8 cellular contexts compared by ENCODE assay signal in genomic region chr16:78045865-78046581, GRCh38. TPM values are rescaled to one million over a fixed set of nuclear protein-coding genes. Genes with fewer than 3 reads are reported as not detected.
DNase-seq lines count a peak whose midpoint lies in the region; ATAC-seq and TF ChIP-seq lines count a peak whose summit lies in the region.

No MANE protein-coding gene starts in this region.

- peak overlapping the region; percentile 42 for H3K4me3 Mint-ChIP-seq in chondrocyte (ENCODE audit: unreplicated experiment)
- H3K4me3 Mint-ChIP-seq in stimulated activated naive B cell treated with anti-CD40 and anti-IgM and Interleukin-4, amounts not matched to agents 10 μg/mL and 1 μg/mL and 100 μg/mL, for 72 hours = no peak overlapping the region

- DNase-seq in GM13976 (ENCODE audit: low spot score) (peak; percentile 70), chondrocyte (ENCODE audit: low spot score) (peak; percentile 91), NCI-H2227 treated with DMSO at 0.1 percent for 48 hours (lab: John Stamatoyannopoulos, UW) (no peak), NCI-H146 treated with DMSO at 0.1 percent for 48 hours (lab: John Stamatoyannopoulos, UW; ENCODE audit: unreplicated experiment) (no peak)
- no peak for DNase-seq in stimulated activated naive B cell treated with anti-CD40 and anti-IgM and Interleukin-4, amounts not matched to agents 10 μg/mL and 1 μg/mL and 100 μg/mL, for 72 hours

- TF ChIP-seq CTCF in GM13976 (IDR thresholded peaks at IDR 0.05; ENCODE audit: borderline replicate concordance, control extremely low read depth, extremely low read depth, insufficient read depth, missing control alignments) (no peak), chondrocyte (IDR thresholded peaks at IDR 0.05) (peak; percentile 26), liver (IDR thresholded peaks at IDR 0.05; ENCODE audit: low read depth, low read length, missing input control) (no peak)

- H3K9me3 Mint-ChIP-seq in chondrocyte (ENCODE audit: low read depth) = no peaks in the 10 kb centered on the region
- no peaks in the 10 kb centered on the region for H3K9me3 Mint-ChIP-seq in stimulated activated naive B cell treated with anti-CD40 and anti-IgM and Interleukin-4, amounts not matched to agents 10 μg/mL and 1 μg/mL and 100 μg/mL, for 72 hours

- H3K4me1 Mint-ChIP-seq in chondrocyte (ENCODE audit: low read depth) = peaks cover 3% of the 10 kb centered on the region
- H3K4me1 Mint-ChIP-seq in stimulated activated naive B cell treated with anti-CD40 and anti-IgM and Interleukin-4, amounts not matched to agents 10 μg/mL and 1 μg/mL and 100 μg/mL, for 72 hours = no peaks in the 10 kb centered on the region

- H3K9ac ChIP-seq in liver (ENCODE audit: low read depth in 1 of 2, low read length in 2 of 2) = no peak overlapping the region

- no peak for TF ChIP-seq RAD21 in liver (IDR thresholded peaks at IDR 0.05)

- H3K27me3 ChIP-seq in liver (ENCODE audit: control insufficient read depth in 4 of 4, insufficient read depth in 4 of 4, low read length in 3 of 4) = peaks cover 0 to 2% (median 0%) of the 10 kb centered on the region in 4 donors

- ATAC-seq in stimulated activated naive B cell treated with anti-CD40 and anti-IgM and Interleukin-4, amounts not matched to agents 10 μg/mL and 1 μg/mL and 100 μg/mL, for 72 hours (replicated peaks) = peak; percentile 18 to 49
- ATAC-seq in GM18858 (IDR thresholded peaks at IDR 0.05; ENCODE audit: unreplicated experiment) = no peak

- no peaks in the 10 kb centered on the region for H3K9me3 ChIP-seq in liver (ENCODE audit: control insufficient read depth in 4 of 4, low read length in 3 of 4)

- in situ Hi-C loops in GM13976 (cut with MboI; ENCODE audit: low sequenced_read_pairs, unreplicated experiment) = no loop called here

- no peak overlapping the region for H3K27ac Mint-ChIP-seq in chondrocyte (ENCODE audit: unreplicated experiment)
- H3K27ac Mint-ChIP-seq in stimulated activated naive B cell treated with anti-CD40 and anti-IgM and Interleukin-4, amounts not matched to agents 10 μg/mL and 1 μg/mL and 100 μg/mL, for 72 hours = no peak overlapping the region

- H3K4me1 ChIP-seq in liver (ENCODE audit: control insufficient read depth in 4 of 4, insufficient read depth in 4 of 4, low read length in 3 of 4) = peaks cover 0 to 3% (median 0%) of the 10 kb centered on the region in 4 donors

- no peak overlapping the region for H3K27ac ChIP-seq in liver (ENCODE audit: low read depth in 1 of 2, low read length in 2 of 2)

- H3K4me3 ChIP-seq in liver (ENCODE audit: low read depth in 1 of 3, low read length in 3 of 3) = no peak overlapping the region

- H3K27me3 Mint-ChIP-seq in chondrocyte (ENCODE audit: low read depth) = peaks cover 4% of the 10 kb centered on the region
- H3K27me3 Mint-ChIP-seq in stimulated activated naive B cell treated with anti-CD40 and anti-IgM and Interleukin-4, amounts not matched to agents 10 μg/mL and 1 μg/mL and 100 μg/mL, for 72 hours = peaks cover 30 to 31% of the 10 kb centered on the region in 2 donors

- WGBS in liver = 15% methylated on average over 45 of the region's 45 CpGs

- H3K36me3 Mint-ChIP-seq in chondrocyte (ENCODE audit: low read depth) = no peaks in the 10 kb centered on the region
- H3K36me3 Mint-ChIP-seq in stimulated activated naive B cell treated with anti-CD40 and anti-IgM and Interleukin-4, amounts not matched to agents 10 μg/mL and 1 μg/mL and 100 μg/mL, for 72 hours = no peaks in the 10 kb centered on the region

- no peaks in the 10 kb centered on the region for H3K36me3 ChIP-seq in liver (ENCODE audit: control insufficient read depth in 4 of 4, insufficient read depth in 3 of 4, low read depth in 1 of 4, low read length in 3 of 4)

TF ChIP-seq in PFSK-1, 5 proteins besides CTCF, POLR2A, EP300 and RAD21:
- TF ChIP-seq REST (IDR thresholded peaks at IDR 0.05; ENCODE audit: insufficient read depth in 1 of 2, low read depth in 2 of 2, low read length in 2 of 2) (peak; percentile 91 to 95), POLR2AphosphoS5 (IDR thresholded peaks at IDR 0.05; ENCODE audit: low read depth, low read length) (no peak), SIN3A (IDR thresholded peaks at IDR 0.05; ENCODE audit: borderline replicate concordance, insufficient read depth, low read length) (no peak; the same call in 1 of the 2 replicates)
TF ChIP-seq in PFSK-1: peak in this region for 1.

TF ChIP-seq in liver, 16 proteins besides CTCF, POLR2A, EP300 and RAD21:
- no peak for TF ChIP-seq HNF4A (conservative IDR thresholded peaks at IDR 0.05)
- peak; percentile 99 for TF ChIP-seq REST (IDR thresholded peaks at IDR 0.05)

RNA-seq across cellular contexts. Expression of gene CLEC3A, which starts 23.7 kb away (rescaled TPM):
- not detected for polyA plus RNA-seq in PFSK-1 (2012; ENCODE audit: insufficient read length, low read depth)
- not detected in 3 replicates for total RNA-seq in chondrocyte
- total RNA-seq in liver = not detected
- not detected for polyA plus RNA-seq in liver

RNA-seq across cellular contexts. Expression of gene WWOX, which starts 53.4 kb away (rescaled TPM):
- polyA plus RNA-seq in PFSK-1 (2012; ENCODE audit: insufficient read length, low read depth) = 12.8 TPM
- 11.6 to 17.6 TPM (median 12.1 TPM) in 3 replicates for total RNA-seq in chondrocyte
- total RNA-seq in liver = 10 to 100 TPM; 17.5 to 46.0 TPM
- polyA plus RNA-seq in liver = 10 to 100 TPM in 1 of 2 donors, 1 to 10 TPM in 1; 9.8 to 13.1 TPM

Comparison
In these comparisons a context has a peak if more than half of its experiments do, and no peak if none do; other contexts are left out.
1. DNase-seq: peak in GM13976 (single experiment) and chondrocyte (single experiment); none in stimulated activated naive B cell treated with anti-CD40 and anti-IgM and Interleukin-4, amounts not matched to agents 10 μg/mL and 1 μg/mL and 100 μg/mL, for 72 hours (single experiment), NCI-H2227 treated with DMSO at 0.1 percent for 48 hours (single experiment) and NCI-H146 treated with DMSO at 0.1 percent for 48 hours (single experiment).